ENCODE assay signal across 21 cellular contexts in the genomic region with DNA sequence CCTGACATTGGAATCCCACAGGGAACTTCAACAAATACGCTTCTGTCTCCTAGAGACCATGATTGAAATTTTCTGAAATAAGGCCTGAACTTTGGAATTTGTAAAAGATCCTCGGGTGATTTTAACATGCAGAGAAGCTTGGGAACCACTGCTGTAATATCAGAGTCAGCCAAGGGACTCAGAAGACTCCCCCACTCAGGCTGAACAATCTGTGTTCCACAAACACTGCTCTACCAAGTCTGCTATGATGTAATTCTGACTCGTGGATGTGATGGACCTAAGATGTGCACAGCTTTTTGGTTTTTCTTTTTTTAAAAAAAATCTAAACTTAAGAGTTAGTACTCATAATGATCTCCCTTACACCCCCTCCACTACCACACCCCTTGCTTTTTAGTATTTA.
"Had no signal": no experiment of that assay in that cellular context is flagged by ENCODE, and none has a peak within 500 bp of the region (broad histone marks: within the 10 kb centered on the region; RNA-seq: fewer than 3 reads in every experiment).

No MANE protein-coding gene starts in this region.

- H3K4me3 Mint-ChIP-seq: activated T-cell treated with anti-CD3 and anti-CD28 coated beads, Interleukin-2, amount 50 U/mL, for 24 hours; activated T-helper 17 cell treated with anti-CD3 and anti-CD28 coated beads, Interleukin-2, amount 50 U/mL, for 72 hours; immature natural killer cell; natural killer cell; stimulated activated naive CD8-positive, alpha-beta T cell treated with anti-CD3 and anti-CD28 coated beads, Interleukin-15, amount 100 ng/mL, for 72 hours had no signal

- H3K36me3 Mint-ChIP-seq: natural killer cell had no signal

- H3K9me3 Mint-ChIP-seq: activated naive CD4-positive, alpha-beta T cell treated with anti-CD3 and anti-CD28 coated beads, Interleukin-2, amount 50 U/mL, for 72 hours; activated T-cell treated with anti-CD3 and anti-CD28 coated beads, Interleukin-2, amount 50 U/mL, for 24 hours; activated T-helper 17 cell treated with anti-CD3 and anti-CD28 coated beads, Interleukin-2, amount 50 U/mL, for 72 hours; immature natural killer cell; natural killer cell; stimulated activated naive CD8-positive, alpha-beta T cell treated with anti-CD3 and anti-CD28 coated beads, Interleukin-15, amount 100 ng/mL, for 72 hours had no signal

- H3K4me1 Mint-ChIP-seq: activated T-helper 17 cell treated with anti-CD3 and anti-CD28 coated beads, Interleukin-2, amount 50 U/mL, for 72 hours; immature natural killer cell; stimulated activated naive CD8-positive, alpha-beta T cell treated with anti-CD3 and anti-CD28 coated beads, Interleukin-15, amount 100 ng/mL, for 72 hours had no signal

- H3K27ac Mint-ChIP-seq: activated T-cell treated with anti-CD3 and anti-CD28 coated beads, Interleukin-2, amount 50 U/mL, for 24 hours; activated T-helper 17 cell treated with anti-CD3 and anti-CD28 coated beads, Interleukin-2, amount 50 U/mL, for 72 hours; immature natural killer cell; natural killer cell; stimulated activated naive CD8-positive, alpha-beta T cell treated with anti-CD3 and anti-CD28 coated beads, Interleukin-15, amount 100 ng/mL, for 72 hours had no signal

- ATAC-seq: activated naive CD4-positive, alpha-beta T cell treated with anti-CD3 and anti-CD28 coated beads, Interleukin-2, amount 50 U/mL, for 72 hours; activated T-helper 17 cell treated with anti-CD3 and anti-CD28 coated beads, Interleukin-2, amount 50 U/mL, for 72 hours; left ventricle myocardium superior; natural killer cell; psoas muscle; stimulated activated naive CD8-positive, alpha-beta T cell treated with anti-CD3 and anti-CD28 coated beads, Interleukin-15, amount 100 ng/mL, for 72 hours had no signal

- H3K27me3 Mint-ChIP-seq: activated T-cell treated with anti-CD3 and anti-CD28 coated beads, Interleukin-2, amount 50 U/mL, for 24 hours; activated T-helper 17 cell treated with anti-CD3 and anti-CD28 coated beads, Interleukin-2, amount 50 U/mL, for 72 hours; stimulated activated naive CD8-positive, alpha-beta T cell treated with anti-CD3 and anti-CD28 coated beads, Interleukin-15, amount 100 ng/mL, for 72 hours had no signal

- H3K4me3 ChIP-seq: hepatocyte, ovary, psoas muscle, right atrium auricular region, suprapubic skin, tibial nerve had no signal

- DNase-seq: activated CD8-positive, alpha-beta memory T cell treated with anti-CD3 and anti-CD28 coated beads for 24 hours; activated CD8-positive, alpha-beta memory T cell treated with anti-CD3 and anti-CD28 coated beads, Interleukin-2, amount 50 U/mL, for 4 hours; activated T-cell treated with anti-CD3 and anti-CD28 coated beads, Interleukin-2, amount 50 U/mL, for 24 hours; cortex of kidney; glutamatergic neuron; immature natural killer cell; left ventricle myocardium superior; mammary epithelial cell; midbrain; natural killer cell; ovary; psoas muscle; stimulated activated CD4-positive, alpha-beta T cell treated with anti-CD3 and anti-CD28 coated beads, Interleukin-1b, Interleukin-23, amount 100 ng/mL, for 48 hours; stimulated activated naive CD8-positive, alpha-beta T cell treated with anti-CD3 and anti-CD28 coated beads, Interleukin-15, amount 100 ng/mL, for 72 hours; T-helper 1 cell had no signal
